Comparison of ENCODE assay signal across 27 cellular contexts in the genomic region with DNA sequence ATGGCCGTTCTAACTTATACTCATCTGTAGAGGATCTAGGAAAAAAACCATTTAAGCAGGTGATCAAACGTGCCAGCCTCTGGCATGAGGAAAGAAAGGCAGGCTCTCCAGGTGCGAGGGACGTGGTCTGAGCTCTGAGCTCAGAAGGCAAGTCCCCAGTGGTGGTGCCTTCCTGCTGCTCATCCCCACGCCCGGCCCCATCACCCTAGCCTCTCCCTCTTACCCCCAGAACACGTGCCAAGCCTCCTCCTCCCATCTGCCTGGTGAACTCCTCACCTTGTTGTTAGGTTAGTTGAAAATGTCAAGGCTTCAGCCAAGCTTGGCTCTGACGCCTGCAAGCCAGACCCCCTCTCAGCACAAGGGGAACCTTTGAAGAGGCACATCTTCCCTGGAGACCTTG.
"Had no signal": no experiment of that assay in that cellular context is flagged by ENCODE, and none has a peak within 500 bp of the region (broad histone marks: within the 10 kb centered on the region; RNA-seq: fewer than 3 reads in every experiment).

No MANE protein-coding gene starts in this region.

- H3K36me3 ChIP-seq: gastrocnemius medialis, prostate gland, right atrium auricular region, suprapubic skin, transverse colon, upper lobe of right lung, vagina had no signal

- H3K27me3 Mint-ChIP-seq: memory B cell had no signal

- H3K27ac Mint-ChIP-seq: memory B cell; naive B cell; natural killer cell treated with Interleukin-12 subunit alpha and Interleukin-12 subunit beta and Interleukin-15 and Interleukin-18, amount 100 ng/mL, for 72 hours had no signal

- DNase-seq: dorsolateral prefrontal cortex; effector CD4-positive, alpha-beta T cell; foreskin fibroblast; gastrocnemius medialis; mucosa of descending colon; naive B cell; nucleus accumbens; stimulated activated CD4-positive, alpha-beta T cell treated with anti-CD3 and anti-CD28 coated beads, Interleukin-12 subunit alpha, Interleukin-12 subunit beta, amount 100 ng/mL, for 4 hours; stimulated activated CD4-positive, alpha-beta T cell treated with anti-CD3 and anti-CD28 coated beads, Interleukin-1b, Interleukin-23, amount 100 ng/mL, for 48 hours; stimulated activated CD4-positive, alpha-beta T cell treated with anti-CD3 and anti-CD28 coated beads, Interleukin-4, amount 100 ng/mL, for 1 hour; stimulated activated CD8-positive, alpha-beta memory T cell treated with anti-CD3 and anti-CD28 coated beads, Interleukin-4, amount 100 ng/mL, for 48 hours; stimulated activated naive CD4-positive, alpha-beta T cell; stimulated activated naive CD8-positive, alpha-beta T cell treated with anti-CD3 and anti-CD28 coated beads, Interleukin-15, amount 100 ng/mL, for 72 hours; transverse colon; upper lobe of right lung had no signal

- H3K4me1 ChIP-seq: gastrocnemius medialis, prostate gland, right atrium auricular region, suprapubic skin, transverse colon, upper lobe of right lung, vagina had no signal

- H3K4me3 ChIP-seq: dorsolateral prefrontal cortex, gastrocnemius medialis, lung, mucosa of descending colon, prostate gland, right atrium auricular region, smooth muscle cell, suprapubic skin, transverse colon, upper lobe of right lung, vagina had no signal

- H3K9me3 ChIP-seq: gastrocnemius medialis, mucosa of descending colon, prostate gland, right atrium auricular region, suprapubic skin, transverse colon, upper lobe of right lung, vagina had no signal

- H3K4me1 Mint-ChIP-seq: memory B cell; stimulated activated naive CD8-positive, alpha-beta T cell treated with anti-CD3 and anti-CD28 coated beads, Interleukin-15, amount 100 ng/mL, for 72 hours had no signal

- ATAC-seq: gastrocnemius medialis; left lobe of liver; mucosa of descending colon; sciatic nerve; stimulated activated naive CD8-positive, alpha-beta T cell treated with anti-CD3 and anti-CD28 coated beads, Interleukin-15, amount 100 ng/mL, for 72 hours had no signal

- H3K4me2 ChIP-seq: smooth muscle cell had no signal

- H3K36me3 Mint-ChIP-seq: memory B cell; naive B cell; natural killer cell treated with Interleukin-12 subunit alpha and Interleukin-12 subunit beta and Interleukin-15 and Interleukin-18, amount 100 ng/mL, for 72 hours had no signal

- H3K27ac ChIP-seq: dorsolateral prefrontal cortex, gastrocnemius medialis, prostate gland, right atrium auricular region, suprapubic skin, transverse colon, upper lobe of right lung, vagina had no signal

- H3K27me3 ChIP-seq: gastrocnemius medialis, right atrium auricular region, transverse colon, vagina had no signal

- H3K9me3 Mint-ChIP-seq: memory B cell; natural killer cell treated with Interleukin-12 subunit alpha and Interleukin-12 subunit beta and Interleukin-15 and Interleukin-18, amount 100 ng/mL, for 72 hours; neural crest cell; stimulated activated naive CD8-positive, alpha-beta T cell treated with anti-CD3 and anti-CD28 coated beads, Interleukin-15, amount 100 ng/mL, for 72 hours had no signal

- H3K4me3 Mint-ChIP-seq: memory B cell; naive B cell; natural killer cell treated with Interleukin-12 subunit alpha and Interleukin-12 subunit beta and Interleukin-15 and Interleukin-18, amount 100 ng/mL, for 72 hours; neural crest cell; stimulated activated naive CD8-positive, alpha-beta T cell treated with anti-CD3 and anti-CD28 coated beads, Interleukin-15, amount 100 ng/mL, for 72 hours had no signal

- FAIRE-seq: keratinocyte had no signal
